ENCODE assay signal across 14 cellular contexts in genomic region chr11:76215946-76216345, GRCh38. TPM values are rescaled to one million over a fixed set of nuclear protein-coding genes. Genes with fewer than 3 reads are reported as not detected.
DNase-seq lines count a peak whose midpoint lies in the region; ATAC-seq and TF ChIP-seq lines count a peak whose summit lies in the region.
"Had no signal": no experiment of that assay in that cellular context is flagged by ENCODE, and none has a peak within 500 bp of the region (broad histone marks: within the 10 kb centered on the region; RNA-seq: fewer than 3 reads in every experiment).

No MANE protein-coding gene starts in this region.

- peaks cover 2% of the 10 kb centered on the region; the same call in 1 of the 2 replicates for H3K27me3 ChIP-seq in GM23248 (replicated peaks; ENCODE audit: insufficient read depth)
- H3K27me3 ChIP-seq in SK-N-SH (ENCODE audit: insufficient read depth): no peaks in the 10 kb centered on the region

- DNase-seq in AG10803 (ENCODE audit: low read depth) (peak; percentile 71), GM23248 (peak; percentile 92), SK-N-SH (no peak), kidney tubule cell (ENCODE audit: low spot score) (peak; percentile 84), progenitor cell of endocrine pancreas (ENCODE audit: low spot score, unreplicated experiment) (no peak), NCI-H1048 (lab: John Stamatoyannopoulos, UW) (no peak), left lobe of liver (ENCODE audit: low spot score) (no peak)
- DNase-seq: activated effector memory CD4-positive, alpha-beta T cell treated with Interleukin-2 at 50 U/mL for 16 hours; C1 segment of cervical spinal cord; dorsolateral prefrontal cortex; occipital lobe had no signal

- peaks cover 5% of the 10 kb centered on the region for H3K4me1 Mint-ChIP-seq in progenitor cell of endocrine pancreas (ENCODE audit: low read depth)

- H3K27me3 Mint-ChIP-seq in progenitor cell of endocrine pancreas: peaks cover 60% of the 10 kb centered on the region

- H3F3A ChIP-seq in GM23248 (ENCODE audit: insufficient read depth) (0 out of 2 replicates have a peak, but pooled peaks cover 6% of the 10 kb centered on the region), SK-N-SH (replicated peaks; ENCODE audit: insufficient read depth) (no peaks in the 10 kb centered on the region)

- no peak for ATAC-seq in GM18873 (IDR thresholded peaks at IDR 0.05; ENCODE audit: low FRiP score, unreplicated experiment)
- ATAC-seq in left lobe of liver: no peak

- H3K79me2 ChIP-seq in GM23248 (ENCODE audit: insufficient read depth) (no peaks in the 10 kb centered on the region), SK-N-SH (ENCODE audit: insufficient read depth) (no peaks in the 10 kb centered on the region)

- H3K4me3 ChIP-seq in AG10803 (ENCODE audit: low read length) (no peak overlapping the region), GM23248 (no peak overlapping the region), SK-N-SH (ENCODE audit: low read depth in 2 of 2, low read length in 1 of 2) (no peak overlapping the region)
- H3K4me3 ChIP-seq: dorsolateral prefrontal cortex had no signal

- H4K20me1 ChIP-seq in GM23248 (ENCODE audit: insufficient read depth) (no peaks in the 10 kb centered on the region), SK-N-SH (ENCODE audit: insufficient read depth) (no peaks in the 10 kb centered on the region)

- H3K9ac ChIP-seq in GM23248: no peak overlapping the region
- no peak overlapping the region for H3K9ac ChIP-seq in SK-N-SH

- POLR2A ChIA-PET in SK-N-SH (lab: Yijun Ruan, JAX): no interaction called here

- H3K27ac Mint-ChIP-seq in progenitor cell of endocrine pancreas: no peak overlapping the region
- H3K27ac Mint-ChIP-seq: mesothelial cell of epicardium, WTC11 had no signal

- H3K27ac ChIP-seq in GM23248 (peak overlapping the region; percentile 7; the same call in 1 of the 2 replicates), SK-N-SH (ENCODE audit: low read depth in 2 of 2, low read length in 1 of 2) (no peak overlapping the region)

- H3K4me1 ChIP-seq in GM23248 (ENCODE audit: insufficient read depth) (no peaks in the 10 kb centered on the region), SK-N-SH (ENCODE audit: control insufficient read depth in 1 of 2, insufficient read depth in 2 of 2, low read depth in 1 of 2, low read length in 1 of 2) (peaks cover 0 to 2% of the 10 kb centered on the region in 2 experiments; a peak in 1 of 4 replicates)

- H3K36me3 ChIP-seq in GM23248 (ENCODE audit: low read depth): no peaks in the 10 kb centered on the region
- H3K36me3 ChIP-seq in SK-N-SH (replicated peaks in 1 of 2; ENCODE audit: control insufficient read depth in 1 of 2, insufficient read depth in 2 of 2, low read length in 1 of 2): no peaks in the 10 kb centered on the region

- H3K4me2 ChIP-seq in GM23248 (ENCODE audit: unreplicated experiment): no peak overlapping the region
- H3K4me2 ChIP-seq in SK-N-SH: no peak overlapping the region

- TF ChIP-seq RAD21 in SK-N-SH (IDR thresholded peaks at IDR 0.05; ENCODE audit: low read length): no peak

- H3K9me3 Mint-ChIP-seq in progenitor cell of endocrine pancreas (ENCODE audit: low read depth): no peaks in the 10 kb centered on the region
- H3K9me3 Mint-ChIP-seq: mesothelial cell of epicardium, WTC11 had no signal

- no peaks in the 10 kb centered on the region for H3K36me3 Mint-ChIP-seq in progenitor cell of endocrine pancreas (ENCODE audit: insufficient read depth)
- H3K36me3 Mint-ChIP-seq: mesothelial cell of epicardium, WTC11 had no signal

- H3K9me2 ChIP-seq in GM23248 (ENCODE audit: insufficient read depth) (no peaks in the 10 kb centered on the region), SK-N-SH (no peaks in the 10 kb centered on the region)

- WGBS in GM23248 (ENCODE audit: low coverage in 1 of 2, low lambda C conversion rate in 2 of 2, missing lambda C conversion rate in 2 of 2), 2 experiments: 43 to 47% methylated on average over 6 of the region's 6 CpGs
- WGBS in SK-N-SH (ENCODE audit: low lambda C conversion rate): 64% methylated on average over 6 of the region's 6 CpGs

- H3K9me3 ChIP-seq in GM23248 (ENCODE audit: low read depth) (no peaks in the 10 kb centered on the region), SK-N-SH (no peaks in the 10 kb centered on the region)

- H2AFZ ChIP-seq in GM23248 (peak overlapping the region; percentile 32; the same call in 1 of the 2 replicates), SK-N-SH (ENCODE audit: low read depth) (no peak overlapping the region)

- no peak for TF ChIP-seq EP300 in SK-N-SH (IDR thresholded peaks at IDR 0.05; ENCODE audit: borderline replicate concordance in 1 of 2, low read depth in 1 of 2, low read length in 1 of 2)

- CTCF ChIA-PET in SK-N-SH (lab: Yijun Ruan, JAX): interaction anchor here (5.7 kb wide), 1 partner anchor 8 kb away, joined by 53 read pairs; the partner anchor contains the start of gene WNT11

- in situ Hi-C loops in GM23248 (cut with MboI): loop anchor here (10.0 kb wide), 1 partner anchor 99 kb away; no protein-coding TSS in a partner anchor

- H3K4me3 Mint-ChIP-seq in progenitor cell of endocrine pancreas (ENCODE audit: low read depth): no peak overlapping the region
- H3K4me3 Mint-ChIP-seq: mesothelial cell of epicardium, WTC11 had no signal

- TF ChIP-seq CTCF in AG10803 (conservative IDR thresholded peaks at IDR 0.05; ENCODE audit: low read length) (no peak), SK-N-SH (IDR thresholded peaks at IDR 0.05) (no peak), progenitor cell of endocrine pancreas (IDR thresholded peaks at IDR 0.05; ENCODE audit: unreplicated experiment) (no peak)

TF ChIP-seq in SK-N-SH, 30 proteins besides CTCF, POLR2A, EP300 and RAD21:
- TF ChIP-seq GABPA (IDR thresholded peaks at IDR 0.05; ENCODE audit: low read depth): no peak
- peak; percentile 14; the same call in 1 of the 2 replicates for TF ChIP-seq FOSL2 (IDR thresholded peaks at IDR 0.05; ENCODE audit: borderline replicate concordance, low read depth)
- TF ChIP-seq CHD2 (IDR thresholded peaks at IDR 0.05; ENCODE audit: low read length, partially characterized antibody): no peak
- TF ChIP-seq, protein P1, sequence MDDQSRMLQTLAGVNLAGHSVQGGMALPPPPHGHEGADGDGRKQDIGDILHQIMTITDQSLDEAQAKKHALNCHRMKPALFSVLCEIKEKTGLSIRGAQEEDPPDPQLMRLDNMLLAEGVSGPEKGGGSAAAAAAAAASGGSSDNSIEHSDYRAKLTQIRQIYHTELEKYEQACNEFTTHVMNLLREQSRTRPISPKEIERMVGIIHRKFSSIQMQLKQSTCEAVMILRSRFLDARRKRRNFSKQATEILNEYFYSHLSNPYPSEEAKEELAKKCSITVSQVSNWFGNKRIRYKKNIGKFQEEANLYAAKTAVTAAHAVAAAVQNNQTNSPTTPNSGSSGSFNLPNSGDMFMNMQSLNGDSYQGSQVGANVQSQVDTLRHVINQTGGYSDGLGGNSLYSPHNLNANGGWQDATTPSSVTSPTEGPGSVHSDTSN (IDR thresholded peaks at IDR 0.05): peak; percentile 56; the same call in 1 of the 2 replicates
TF ChIP-seq in SK-N-SH: peak in this region for 2.

RNA-seq across cellular contexts. Expression of gene WNT11, which starts 9.6 kb away (rescaled TPM):
- total RNA-seq in GM23248 (2014; rRNA removed; shearing (Covaris generic)): 0.63 TPM in 1 of 2 replicates, not detected in the other
- not detected in 2 replicates for polyA plus RNA-seq in GM23248 (2016; fragmentation: Nextera tagmentation; extraction: Ambion mirVana)
- 0.43 and 0.70 TPM in 2 replicates for polyA plus RNA-seq in SK-N-SH (2012; rRNA removed)
- polyA plus RNA-seq in SK-N-SH (2012; cell fraction: cytosol; rRNA removed): 0.21 and 0.33 TPM in 2 replicates
- polyA plus RNA-seq in SK-N-SH (2012; cell fraction: nucleus; rRNA removed): 0.74 and 0.83 TPM in 2 replicates
- total RNA-seq in progenitor cell of endocrine pancreas: 1.5 and 1.7 TPM in 2 replicates
- 3.4 TPM for total RNA-seq in left lobe of liver

Comparison
In these comparisons a context has a peak if more than half of its experiments do, and no peak if none do; other contexts are left out.
1. DNase-seq: peak in AG10803 (single experiment), GM23248 (single experiment) and kidney tubule cell (single experiment); none in SK-N-SH (single experiment), progenitor cell of endocrine pancreas (single experiment), NCI-H1048 (single experiment) and left lobe of liver (single experiment).